Comparison of ENCODE assay signal across 1 cellular context in the genomic region with DNA sequence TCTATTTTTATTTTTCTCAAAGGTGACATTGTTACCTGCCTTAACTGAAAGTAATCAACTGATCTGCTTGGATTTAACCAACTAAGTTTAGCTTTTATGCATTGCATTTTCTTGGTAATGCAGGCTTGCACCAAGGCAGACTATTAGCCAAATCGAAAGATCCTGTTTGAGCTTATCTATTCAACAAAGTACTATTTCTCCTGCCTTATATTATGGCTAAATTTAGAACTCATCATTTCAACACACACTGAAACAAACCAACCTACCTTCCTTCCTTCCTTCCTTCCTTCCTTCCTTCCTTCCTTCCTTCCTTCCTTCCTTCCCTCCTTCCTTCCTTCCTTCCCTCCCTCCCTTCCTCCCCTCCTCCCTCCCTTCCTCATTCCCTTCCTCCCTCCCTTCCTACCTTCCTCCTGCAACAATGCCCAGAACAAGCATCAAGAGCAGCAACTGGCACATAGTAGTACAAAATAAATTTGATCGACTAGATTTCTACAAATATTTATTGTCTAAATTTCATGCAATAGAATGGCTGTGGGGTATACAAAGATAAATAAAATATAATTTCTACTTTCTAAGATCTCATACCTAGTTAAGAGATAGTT.
TF ChIP-seq lines count a peak whose summit lies in the region.

No MANE protein-coding gene starts in this region.

TF ChIP-seq in HepG2, 621 proteins besides CTCF, POLR2A, EP300 and RAD21 (continued from another document):
- TF ChIP-seq, protein P1, sequence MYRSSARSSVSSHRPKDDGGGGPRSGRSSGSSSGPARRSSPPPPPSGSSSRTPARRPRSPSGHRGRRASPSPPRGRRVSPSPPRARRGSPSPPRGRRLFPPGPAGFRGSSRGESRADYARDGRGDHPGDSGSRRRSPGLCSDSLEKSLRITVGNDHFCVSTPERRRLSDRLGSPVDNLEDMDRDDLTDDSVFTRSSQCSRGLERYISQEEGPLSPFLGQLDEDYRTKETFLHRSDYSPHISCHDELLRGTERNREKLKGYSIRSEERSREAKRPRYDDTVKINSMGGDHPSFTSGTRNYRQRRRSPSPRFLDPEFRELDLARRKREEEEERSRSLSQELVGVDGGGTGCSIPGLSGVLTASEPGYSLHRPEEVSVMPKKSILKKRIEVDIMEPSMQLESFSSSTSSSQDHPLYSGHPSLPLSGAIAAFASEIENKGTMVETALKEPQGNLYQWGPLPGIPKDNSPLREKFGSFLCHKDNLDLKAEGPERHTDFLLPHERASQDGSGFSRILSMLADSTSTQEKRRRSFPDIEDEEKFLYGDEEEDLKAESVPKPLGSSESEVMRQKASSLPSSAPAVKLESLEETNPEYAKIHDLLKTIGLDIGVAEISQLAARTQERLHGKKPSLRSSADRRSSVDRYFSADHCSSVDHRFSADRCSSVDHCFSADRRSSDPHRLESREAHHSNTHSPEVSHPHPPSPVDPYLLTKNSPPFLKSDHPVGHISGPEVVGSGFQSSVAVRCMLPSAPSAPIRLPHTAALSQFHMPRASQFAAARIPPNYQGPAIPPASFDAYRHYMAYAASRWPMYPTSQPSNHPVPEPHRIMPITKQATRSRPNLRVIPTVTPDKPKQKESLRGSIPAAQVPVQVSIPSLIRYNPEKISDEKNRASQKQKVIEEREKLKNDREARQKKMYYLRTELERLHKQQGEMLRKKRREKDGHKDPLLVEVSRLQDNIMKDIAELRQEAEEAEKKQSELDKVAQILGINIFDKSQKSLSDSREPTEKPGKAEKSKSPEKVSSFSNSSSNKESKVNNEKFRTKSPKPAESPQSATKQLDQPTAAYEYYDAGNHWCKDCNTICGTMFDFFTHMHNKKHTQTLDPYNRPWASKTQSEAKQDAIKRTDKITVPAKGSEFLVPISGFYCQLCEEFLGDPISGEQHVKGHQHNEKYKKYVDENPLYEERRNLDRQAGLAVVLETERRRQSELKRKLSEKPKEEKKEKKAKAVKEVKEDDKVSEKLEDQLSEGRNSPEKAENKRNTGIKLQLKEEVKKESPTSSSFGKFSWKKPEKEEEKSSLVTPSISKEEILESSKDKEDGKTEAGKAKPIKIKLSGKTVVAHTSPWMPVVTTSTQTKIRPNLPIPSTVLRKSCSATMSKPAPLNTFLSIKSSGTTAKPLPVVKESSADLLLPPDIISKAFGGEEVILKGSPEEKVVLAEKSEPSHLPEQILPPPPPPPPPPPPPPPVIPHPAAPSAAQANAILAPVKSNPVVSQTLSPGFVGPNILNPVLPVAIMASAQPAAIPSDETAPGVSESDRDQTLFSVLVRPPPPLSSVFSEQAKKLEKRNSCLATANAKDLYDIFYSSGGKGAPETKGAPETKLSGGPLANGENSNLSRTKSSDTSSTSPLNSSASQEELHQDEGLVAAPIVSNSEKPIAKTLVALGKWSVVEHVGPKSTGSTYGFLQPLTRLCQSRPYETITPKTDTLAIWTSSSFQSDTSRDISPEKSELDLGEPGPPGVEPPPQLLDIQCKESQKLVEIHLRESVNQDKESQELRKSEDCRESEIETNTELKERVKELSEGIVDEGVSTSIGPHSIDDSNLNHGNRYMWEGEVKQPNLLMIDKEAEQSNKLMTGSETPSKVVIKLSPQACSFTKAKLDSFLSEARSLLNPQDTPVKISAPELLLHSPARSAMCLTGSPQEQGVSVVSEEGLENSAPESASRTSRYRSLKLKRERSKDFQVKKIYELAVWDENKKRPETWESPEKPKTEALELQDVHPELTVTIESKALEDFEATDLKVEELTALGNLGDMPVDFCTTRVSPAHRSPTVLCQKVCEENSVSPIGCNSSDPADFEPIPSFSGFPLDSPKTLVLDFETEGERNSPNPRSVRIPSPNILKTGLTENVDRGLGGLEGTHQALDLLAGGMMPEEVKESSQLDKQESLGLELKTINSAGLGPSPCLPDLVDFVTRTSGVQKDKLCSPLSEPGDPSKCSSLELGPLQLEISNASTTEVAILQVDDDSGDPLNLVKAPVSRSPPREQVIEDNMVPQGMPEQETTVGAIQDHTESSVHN (CRISPR knock-in tag; IDR thresholded peaks at IDR 0.05): no peak
- no peak for TF ChIP-seq ZNF570 (CRISPR knock-in tag; IDR thresholded peaks at IDR 0.05; ENCODE audit: borderline replicate concordance)
- no peak for TF ChIP-seq POLR2G (IDR thresholded peaks at IDR 0.05; ENCODE audit: low read depth, low read length)
- peak; percentile 50 for TF ChIP-seq PCBP2 (optimal IDR thresholded peaks at IDR 0.05; ENCODE audit: low read depth, low read length, poor library complexity, severe bottlenecking)
- no peak for TF ChIP-seq MLX (CRISPR knock-in tag; IDR thresholded peaks at IDR 0.05)
- TF ChIP-seq, protein P2, sequence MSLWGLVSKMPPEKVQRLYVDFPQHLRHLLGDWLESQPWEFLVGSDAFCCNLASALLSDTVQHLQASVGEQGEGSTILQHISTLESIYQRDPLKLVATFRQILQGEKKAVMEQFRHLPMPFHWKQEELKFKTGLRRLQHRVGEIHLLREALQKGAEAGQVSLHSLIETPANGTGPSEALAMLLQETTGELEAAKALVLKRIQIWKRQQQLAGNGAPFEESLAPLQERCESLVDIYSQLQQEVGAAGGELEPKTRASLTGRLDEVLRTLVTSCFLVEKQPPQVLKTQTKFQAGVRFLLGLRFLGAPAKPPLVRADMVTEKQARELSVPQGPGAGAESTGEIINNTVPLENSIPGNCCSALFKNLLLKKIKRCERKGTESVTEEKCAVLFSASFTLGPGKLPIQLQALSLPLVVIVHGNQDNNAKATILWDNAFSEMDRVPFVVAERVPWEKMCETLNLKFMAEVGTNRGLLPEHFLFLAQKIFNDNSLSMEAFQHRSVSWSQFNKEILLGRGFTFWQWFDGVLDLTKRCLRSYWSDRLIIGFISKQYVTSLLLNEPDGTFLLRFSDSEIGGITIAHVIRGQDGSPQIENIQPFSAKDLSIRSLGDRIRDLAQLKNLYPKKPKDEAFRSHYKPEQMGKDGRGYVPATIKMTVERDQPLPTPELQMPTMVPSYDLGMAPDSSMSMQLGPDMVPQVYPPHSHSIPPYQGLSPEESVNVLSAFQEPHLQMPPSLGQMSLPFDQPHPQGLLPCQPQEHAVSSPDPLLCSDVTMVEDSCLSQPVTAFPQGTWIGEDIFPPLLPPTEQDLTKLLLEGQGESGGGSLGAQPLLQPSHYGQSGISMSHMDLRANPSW (CRISPR knock-in tag; IDR thresholded peaks at IDR 0.05; ENCODE audit: borderline replicate concordance): no peak
- TF ChIP-seq SMAD3 (CRISPR knock-in tag; IDR thresholded peaks at IDR 0.05): no peak
- TF ChIP-seq, protein P3, sequence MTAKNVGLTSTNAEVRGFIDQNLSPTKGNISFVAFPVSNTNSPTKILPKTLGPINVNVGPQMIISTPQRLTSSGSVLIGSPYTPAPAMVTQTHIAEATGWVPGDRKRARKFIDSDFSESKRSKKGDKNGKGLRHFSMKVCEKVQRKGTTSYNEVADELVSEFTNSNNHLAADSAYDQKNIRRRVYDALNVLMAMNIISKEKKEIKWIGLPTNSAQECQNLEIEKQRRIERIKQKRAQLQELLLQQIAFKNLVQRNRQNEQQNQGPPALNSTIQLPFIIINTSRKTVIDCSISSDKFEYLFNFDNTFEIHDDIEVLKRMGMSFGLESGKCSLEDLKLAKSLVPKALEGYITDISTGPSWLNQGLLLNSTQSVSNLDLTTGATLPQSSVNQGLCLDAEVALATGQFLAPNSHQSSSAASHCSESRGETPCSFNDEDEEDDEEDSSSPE (CRISPR knock-in tag; IDR thresholded peaks at IDR 0.05): no peak
